In the genomic region with DNA sequence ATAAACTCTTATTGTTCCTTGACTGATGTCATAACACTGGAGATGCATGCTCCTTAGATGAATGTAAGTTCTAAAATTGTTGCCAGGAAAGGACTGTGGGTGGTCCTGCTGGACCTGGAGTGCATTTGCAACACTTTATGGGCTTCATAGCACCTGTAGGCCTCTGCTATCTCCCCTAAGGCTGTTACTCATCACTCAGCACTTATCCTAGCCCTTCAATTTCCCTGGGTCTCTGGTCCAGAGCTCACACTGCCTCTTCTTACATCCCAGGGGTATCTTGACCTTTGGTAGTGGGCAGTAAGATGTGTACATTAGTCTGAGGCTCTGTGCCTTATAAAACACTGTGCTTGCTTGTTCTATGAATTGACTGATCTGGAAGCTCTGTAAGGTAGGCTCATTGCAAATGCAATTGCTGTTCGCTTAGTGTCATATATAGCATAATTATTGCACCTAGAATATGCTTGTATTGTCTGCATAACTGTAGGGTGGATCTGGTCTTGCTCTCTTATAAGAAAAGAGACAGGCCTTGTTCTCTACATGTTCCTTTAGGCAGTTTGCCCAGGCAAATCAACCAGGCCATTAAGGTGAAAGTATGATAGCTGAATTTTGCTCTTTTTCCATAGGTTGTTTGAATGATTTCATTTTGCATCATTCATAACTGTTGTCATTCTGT, we compare ENCODE assay signal across 1 cellular context.
TF ChIP-seq lines count a peak whose summit lies in the region.

No MANE protein-coding gene starts in this region.

TF ChIP-seq in SK-N-SH, 30 proteins besides CTCF, POLR2A, EP300 and RAD21 (continued from another document):
- TF ChIP-seq, protein P1, sequence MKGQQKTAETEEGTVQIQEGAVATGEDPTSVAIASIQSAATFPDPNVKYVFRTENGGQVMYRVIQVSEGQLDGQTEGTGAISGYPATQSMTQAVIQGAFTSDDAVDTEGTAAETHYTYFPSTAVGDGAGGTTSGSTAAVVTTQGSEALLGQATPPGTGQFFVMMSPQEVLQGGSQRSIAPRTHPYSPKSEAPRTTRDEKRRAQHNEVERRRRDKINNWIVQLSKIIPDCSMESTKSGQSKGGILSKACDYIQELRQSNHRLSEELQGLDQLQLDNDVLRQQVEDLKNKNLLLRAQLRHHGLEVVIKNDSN (IDR thresholded peaks at IDR 0.05; ENCODE audit: borderline replicate concordance, low read depth): no peak
